Comparison of ENCODE assay signal across 8 cellular contexts in genomic region chr17:50909765-50910661, GRCh38. TPM values are rescaled to one million over a fixed set of nuclear protein-coding genes. Genes with fewer than 3 reads are reported as not detected.
DNase-seq lines count a peak whose midpoint lies in the region; ATAC-seq, FAIRE-seq and TF ChIP-seq lines count a peak whose summit lies in the region.

No MANE protein-coding gene starts in this region.

- peak overlapping the region; percentile 87 for H3K4me2 ChIP-seq in HepG2 (ENCODE audit: low read depth, low read length)

- peak; percentile 47 to 77; a peak in 2 of 4 replicates for TF ChIP-seq POLR2A in HepG2 (IDR thresholded peaks at IDR 0.05; ENCODE audit: insufficient read depth in 1 of 2, low read depth in 2 of 2, low read length in 2 of 2)

- no peak for TF ChIP-seq RAD21 in HepG2 (CRISPR knock-in tag; IDR thresholded peaks at IDR 0.05)

- peak overlapping the region; percentile 78 for H3K27ac ChIP-seq in Panc1 (ENCODE audit: low read length)
- peak overlapping the region; percentile 91 for H3K27ac ChIP-seq in HepG2 (ENCODE audit: extremely low read length, insufficient read depth, low read length)

- H3K4me3 ChIP-seq in Panc1 (ENCODE audit: low read depth in 2 of 2, low read length in 2 of 2) (no peak overlapping the region), HepG2 (replicated peaks in 1 of 3; ENCODE audit: insufficient read depth in 1 of 3, low read depth in 2 of 3, low read length in 3 of 3) (peak overlapping the region; percentile 43 to 64 (median 48)), BE2C (ENCODE audit: low read depth, low read length) (no peak overlapping the region)

- FAIRE-seq in HepG2 (lab: Jason Lieb, UNC), result peak; percentile 56

- H3K4me1 Mint-ChIP-seq in activated T-cell treated with anti-CD3 and anti-CD28 coated beads, Interleukin-2, amount 50 U/mL, for 72 hours (ENCODE audit: low read depth), result peaks cover 64% of the 10 kb centered on the region

- ATAC-seq in Panc1 (peak; percentile 21; the same call in 1 of the 2 replicates), HepG2 (peak; percentile 34)
- ATAC-seq in activated T-cell treated with anti-CD3 and anti-CD28 coated beads, Interleukin-2, amount 50 U/mL, for 72 hours (replicated peaks in 1 of 2), result peak; percentile 89 to 90

- no peaks in the 10 kb centered on the region for H3K9me3 ChIP-seq in Panc1 (ENCODE audit: control insufficient read depth, insufficient read depth, low read depth, low read length)
- H3K9me3 ChIP-seq in HepG2 (ENCODE audit: low read length), result no peaks in the 10 kb centered on the region
- H3K9me3 ChIP-seq in BE2C, result no peaks in the 10 kb centered on the region

- 26% methylated on average over 17 of the region's 17 CpGs for WGBS in HepG2 (ENCODE audit: low lambda C conversion rate)

- in situ Hi-C loops in Panc1 (cut with HindIII; ENCODE audit: low pct_unique_long_range_greater_than_20kb, low sequenced_read_pairs), result no loop called here
- in situ Hi-C loops in HepG2 (cut with HindIII; ENCODE audit: extremely low pct_ligation_motif_present, low pct_unique_long_range_greater_than_20kb), result no loop called here

- H3K9ac ChIP-seq in HepG2 (ENCODE audit: insufficient read depth, low read depth, low read length), result peak overlapping the region; percentile 82

- peak overlapping the region; percentile 18 for H2AFZ ChIP-seq in HepG2 (ENCODE audit: low read length)

- H3K27ac Mint-ChIP-seq in activated T-cell treated with anti-CD3 and anti-CD28 coated beads, Interleukin-2, amount 50 U/mL, for 72 hours, result peak overlapping the region; percentile 82

- BruUV-seq in Panc1 (replicated peaks; lab: Mats Ljungman, UMichigan) (no TSS peak), HepG2 (replicated peaks; lab: Mats Ljungman, UMichigan) (TSS peak; percentile 82)

- H3K4me1 ChIP-seq in Panc1 (ENCODE audit: control insufficient read depth, insufficient read depth, low read length) (peaks cover 27% of the 10 kb centered on the region), HepG2 (ENCODE audit: insufficient read depth, low read length) (peaks cover 83% of the 10 kb centered on the region), BE2C (peaks cover 15% of the 10 kb centered on the region)

- CTCF ChIA-PET in Panc1 (lab: Charles Lee), result no interaction called here
- CTCF ChIA-PET in HepG2 (lab: Yijun Ruan, JAX; ENCODE audit: low intra/inter-chr PET ratio, low total read pairs), result interaction anchor here (1.3 to 1.5 kb wide), 2 partner anchors 46 to 58 kb away, joined by 7 to 10 read pairs; no protein-coding TSS in a partner anchor

- POLR2A ChIA-PET in Panc1 (lab: Charles Lee), result interaction anchor here (1.2 kb wide), 1 partner anchor 44 kb away, joined by 15 read pairs; the partner anchor contains the start of gene TOB1
- POLR2A ChIA-PET in HepG2 (lab: Yijun Ruan, JAX), result interaction anchor here (1.1 to 9.1 kb wide), 14 partner anchors 8 to 57 kb away, joined by 4 to 336 read pairs (median 14); partner anchors contain the start of gene TOB1

- no peak for TF ChIP-seq CTCF in Panc1 (IDR thresholded peaks at IDR 0.05)
- no peak for TF ChIP-seq CTCF in HepG2 (CRISPR knock-in tag; IDR thresholded peaks at IDR 0.05)
- TF ChIP-seq CTCF in BE2C (IDR thresholded peaks at IDR 0.05; ENCODE audit: low read depth, low read length), result no peak

- no peaks in the 10 kb centered on the region for H4K20me1 ChIP-seq in HepG2 (ENCODE audit: insufficient read depth, low read length)

- no peaks in the 10 kb centered on the region for H3K9me3 Mint-ChIP-seq in activated T-cell treated with anti-CD3 and anti-CD28 coated beads, Interleukin-2, amount 50 U/mL, for 72 hours

- no peaks in the 10 kb centered on the region for H3K79me2 ChIP-seq in HepG2 (ENCODE audit: insufficient read depth, low read length)

- intact Hi-C loops in Panc1 (cut with micrococcal nuclease; ENCODE audit: unreplicated experiment), result no loop called here
- intact Hi-C loops in HepG2 (cut with micrococcal nuclease; ENCODE audit: unreplicated experiment), result loop anchor here (2.0 kb wide), 2 partner anchors 17 to 45 kb away; no protein-coding TSS in a partner anchor

- H3K27me3 Mint-ChIP-seq in activated T-cell treated with anti-CD3 and anti-CD28 coated beads, Interleukin-2, amount 50 U/mL, for 72 hours (ENCODE audit: low read depth), result no peaks in the 10 kb centered on the region

- peak in 1 of 2 experiments; percentile 60; a peak in 2 of 4 replicates for TF ChIP-seq EP300 in HepG2 (IDR thresholded peaks at IDR 0.05; ENCODE audit: low read depth in 2 of 2, low read length in 2 of 2)
- TF ChIP-seq EP300 in HepG2 (CRISPR knock-in tag; IDR thresholded peaks at IDR 0.05; ENCODE audit: borderline replicate concordance), result peak; percentile 70

- no peaks in the 10 kb centered on the region for H3K36me3 Mint-ChIP-seq in activated T-cell treated with anti-CD3 and anti-CD28 coated beads, Interleukin-2, amount 50 U/mL, for 72 hours (ENCODE audit: insufficient read depth in 2 of 2)

- H3K27me3 ChIP-seq in Panc1 (ENCODE audit: control insufficient read depth, insufficient read depth, low read length) (no peaks in the 10 kb centered on the region), HepG2 (ENCODE audit: control insufficient read depth in 1 of 2, insufficient read depth in 2 of 2, low read length in 2 of 2) (no peaks in the 10 kb centered on the region), BE2C (no peaks in the 10 kb centered on the region)

- DNase-seq in Panc1 (ENCODE audit: low read depth, low spot score) (no peak), HepG2 (ENCODE audit: low spot score) (peak; percentile 63), BE2C (no peak), DMS153 (lab: John Stamatoyannopoulos, UW) (no peak), pons (ENCODE audit: low spot score) (no peak), islet precursor cell (no peak)
- peak; percentile 70 to 76 for DNase-seq in activated T-cell treated with anti-CD3 and anti-CD28 coated beads, Interleukin-2, amount 50 U/mL, for 72 hours
- peak; percentile 59 for DNase-seq in stimulated activated CD8-positive, alpha-beta memory T cell treated with anti-CD3 and anti-CD28 coated beads, Interleukin-7, amount 100 ng/mL, for 24 hours (ENCODE audit: low read depth)

- H3K36me3 ChIP-seq in Panc1 (ENCODE audit: control insufficient read depth, insufficient read depth, low read length) (no peaks in the 10 kb centered on the region), HepG2 (replicated peaks in 1 of 2; ENCODE audit: control insufficient read depth in 1 of 2, insufficient read depth in 2 of 2, low read length in 2 of 2) (no peaks in the 10 kb centered on the region), BE2C (no peaks in the 10 kb centered on the region)

- peak overlapping the region; percentile 69 to 81 for H3K4me3 Mint-ChIP-seq in activated T-cell treated with anti-CD3 and anti-CD28 coated beads, Interleukin-2, amount 50 U/mL, for 72 hours

TF ChIP-seq in HepG2, 621 proteins besides CTCF, POLR2A, EP300 and RAD21 (continues in another document):
- TF ChIP-seq SNAPC2 (CRISPR knock-in tag; IDR thresholded peaks at IDR 0.05) (peak; percentile 77; the same call in 1 of the 2 replicates), ZNF136 (CRISPR knock-in tag; IDR thresholded peaks at IDR 0.05; ENCODE audit: low read depth) (no peak), RXRA (CRISPR knock-in tag; IDR thresholded peaks at IDR 0.05) (peak; percentile 92)

RNA-seq across cellular contexts. Expression of gene TOB1, which starts 43.9 kb away (rescaled TPM):
- total RNA-seq in Panc1 (2021; ENCODE audit: unreplicated experiment), result 117 TPM
- polyA plus RNA-seq in Panc1 (2012; ENCODE audit: insufficient read length), result 82.6 TPM
- total RNA-seq in activated T-cell treated with anti-CD3 and anti-CD28 coated beads, Interleukin-2, amount 50 U/mL, for 72 hours, result 10 to 100 TPM; 57.3 to 68.9 TPM
- 19.4 and 21.9 TPM in 2 replicates for total RNA-seq in HepG2 (2016; rRNA removed; fragmentation: Illumina TruSeq; extraction: Trizol)
- total RNA-seq in HepG2 (2016; cell fraction: cytosol; rRNA removed; fragmentation: Illumina TruSeq; extraction: Trizol; ENCODE audit: low read depth), result 4.8 and 6.1 TPM in 2 replicates
- total RNA-seq in HepG2 (2016; cell fraction: insoluble cytoplasmic fraction; rRNA removed; fragmentation: Illumina TruSeq; extraction: Trizol), result 15.4 and 18.3 TPM in 2 replicates
- total RNA-seq in HepG2 (2016; cell fraction: membrane; rRNA removed; fragmentation: Illumina TruSeq; extraction: Trizol), result 17.3 and 20.5 TPM in 2 replicates
- 32.5 and 39.5 TPM in 2 replicates for total RNA-seq in HepG2 (2016; cell fraction: nucleus; rRNA removed; fragmentation: Illumina TruSeq; extraction: Trizol)
- polyA plus RNA-seq in HepG2 (2011; rRNA removed), result 52.5 and 57.7 TPM in 2 replicates
- 34.6 and 53.8 TPM in 2 replicates for polyA plus RNA-seq in HepG2 (2011; cell fraction: cytosol; rRNA removed)
- polyA plus RNA-seq in HepG2 (2011; cell fraction: nucleus; rRNA removed), result 22.7 and 27.8 TPM in 2 replicates
- 77.1 and 86.3 TPM in 2 replicates for polyA plus RNA-seq in HepG2 (2012)
- polyA plus RNA-seq in HepG2 (2016; cell fraction: cytosol; fragmentation: Illumina TruSeq; extraction: Trizol; ENCODE audit: low read depth), result 11.4 and 11.5 TPM in 2 replicates
- 38.0 and 41.3 TPM in 2 replicates for polyA plus RNA-seq in HepG2 (2016; cell fraction: insoluble cytoplasmic fraction; fragmentation: Illumina TruSeq; extraction: Trizol; ENCODE audit: low read depth)
- 23.3 and 26.8 TPM in 2 replicates for polyA plus RNA-seq in HepG2 (2016; cell fraction: membrane; fragmentation: Illumina TruSeq; extraction: Trizol; ENCODE audit: low read depth)
- 96.0 and 102 TPM in 2 replicates for polyA plus RNA-seq in HepG2 (2016; cell fraction: nucleus; fragmentation: Illumina TruSeq; extraction: Trizol; ENCODE audit: insufficient read depth, low read depth)
- polyA minus RNA-seq in HepG2 (2011; rRNA and poly(A)+ RNA removed; ENCODE audit: low replicate concordance), result 82.9 and 106 TPM in 2 replicates
- polyA minus RNA-seq in HepG2 (2011; cell fraction: cytosol; rRNA and poly(A)+ RNA removed), result 53.5 and 57.1 TPM in 2 replicates
- polyA minus RNA-seq in HepG2 (2011; cell fraction: nucleus; rRNA and poly(A)+ RNA removed), result 28.7 and 29.6 TPM in 2 replicates
- 55.7 TPM for polyA plus RNA-seq in BE2C (2012; ENCODE audit: insufficient read depth, insufficient read length, low read depth)

Comparison
In these comparisons a context has a peak if more than half of its experiments do, and no peak if none do; other contexts are left out.
1. ATAC-seq: peak in every context shown above with its lines; median percentile 90 in activated T-cell treated with anti-CD3 and anti-CD28 coated beads, Interleukin-2, amount 50 U/mL, for 72 hours; 34 in HepG2; 21 in Panc1.
2. DNase-seq: peak in activated T-cell treated with anti-CD3 and anti-CD28 coated beads, Interleukin-2, amount 50 U/mL, for 72 hours (2 of 2), HepG2 (single experiment) and stimulated activated CD8-positive, alpha-beta memory T cell treated with anti-CD3 and anti-CD28 coated beads, Interleukin-7, amount 100 ng/mL, for 24 hours (single experiment); none in Panc1 (single experiment), BE2C (single experiment), DMS153 (single experiment), pons (single experiment) and islet precursor cell (single experiment).
3. H3K4me3 ChIP-seq: peak in HepG2 (3 of 3); none in Panc1 (0 of 2) and BE2C (single experiment).